In genomic region chr11:129146196-129146595, GRCh38 we compare ENCODE assay signal across 1 cellular context.
TF ChIP-seq lines count a peak whose summit lies in the region.

No MANE protein-coding gene starts in this region.

TF ChIP-seq in HepG2, 621 proteins besides CTCF, POLR2A, EP300 and RAD21:
- no peak for TF ChIP-seq AFF4 (CRISPR knock-in tag; IDR thresholded peaks at IDR 0.05)
- TF ChIP-seq ZNF563 (CRISPR knock-in tag; IDR thresholded peaks at IDR 0.05) = no peak
